ENCODE assay signal across 8 cellular contexts in the genomic region with DNA sequence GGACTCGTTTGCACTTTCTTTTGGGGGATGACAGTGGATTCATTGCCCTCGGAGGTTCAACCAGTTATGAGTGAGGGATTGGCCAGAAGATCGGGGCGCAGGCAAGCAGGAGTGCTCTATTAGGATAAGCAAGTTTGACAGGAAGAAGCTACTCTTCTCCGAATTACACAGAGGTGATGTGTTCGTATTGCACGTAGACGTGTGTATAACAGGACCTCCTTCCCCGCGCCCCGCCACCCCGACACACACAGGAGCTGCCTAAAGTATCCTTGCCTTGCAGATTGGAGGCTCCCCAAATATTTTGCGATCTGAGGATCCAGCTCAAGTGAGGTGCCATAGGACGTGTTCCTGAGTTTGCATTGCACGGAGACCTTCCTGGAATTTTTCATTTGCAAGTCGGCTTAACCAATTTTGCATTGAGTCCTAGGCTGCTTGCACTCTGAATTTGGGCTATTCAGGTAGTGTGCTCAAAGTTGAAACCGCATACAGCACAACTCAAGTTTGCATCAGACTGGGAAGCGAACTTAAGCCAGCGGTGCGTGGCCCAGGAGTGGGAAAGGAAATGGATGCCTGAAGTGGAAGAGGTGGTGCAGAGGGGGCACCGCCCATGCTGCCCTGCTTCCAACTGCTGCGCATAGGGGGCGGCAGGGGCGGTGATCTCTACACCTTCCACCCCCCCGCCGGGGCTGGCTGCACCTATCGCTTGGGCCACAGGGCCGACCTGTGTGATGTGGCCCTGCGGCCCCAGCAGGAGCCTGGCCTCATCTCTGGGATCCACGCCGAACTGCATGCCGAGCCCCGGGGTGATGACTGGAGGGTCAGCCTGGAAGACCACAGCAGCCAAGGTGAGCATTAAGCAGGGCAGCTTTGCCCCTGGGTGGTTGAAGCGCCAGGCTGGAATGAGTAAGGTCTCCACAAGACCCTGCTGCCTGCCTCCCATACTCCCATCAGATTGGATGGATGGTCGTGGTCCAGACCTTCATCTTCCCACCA. TPM values are rescaled to one million over a fixed set of nuclear protein-coding genes. Genes with fewer than 3 reads are reported as not detected.
A peak's percentile ranks its signal among the peaks of the same experiment; 100 is the strongest.
DNase-seq lines count a peak whose midpoint lies in the region; ATAC-seq lines count a peak whose summit lies in the region.

No MANE protein-coding gene starts in this region.

- no peaks in the 10 kb centered on the region for H3K9me3 Mint-ChIP-seq in central memory CD8-positive, alpha-beta T cell

- peak overlapping the region; percentile 66 to 70 for H3K9ac ChIP-seq in mucosa of rectum (ENCODE audit: low read depth in 1 of 2, low read length in 2 of 2)

- peaks cover 14% of the 10 kb centered on the region for H3K36me3 Mint-ChIP-seq in central memory CD8-positive, alpha-beta T cell (ENCODE audit: insufficient read depth)

- intact Hi-C loops in posterior vena cava (cut with DNase I), result no loop called here

- peak overlapping the region; percentile 83 for H3K27ac Mint-ChIP-seq in central memory CD8-positive, alpha-beta T cell (ENCODE audit: low read depth)

- H3K27me3 Mint-ChIP-seq in central memory CD8-positive, alpha-beta T cell, result no peaks in the 10 kb centered on the region

- no peaks in the 10 kb centered on the region for H3K9me3 ChIP-seq in mucosa of rectum (ENCODE audit: control insufficient read depth in 2 of 2, low read length in 2 of 2)

- peak overlapping the region in 1 of 2 donors; percentile 65 for H3K27ac ChIP-seq in mucosa of rectum (ENCODE audit: low read depth in 2 of 2, low read length in 2 of 2)

- peak overlapping the region; percentile 81 to 87 for H3K4me3 ChIP-seq in mucosa of rectum (ENCODE audit: low read length in 2 of 2)

- DNase-seq in COLO668 (lab: John Stamatoyannopoulos, UW; ENCODE audit: unreplicated experiment) (peak; percentile 40), RKO (ENCODE audit: low spot score) (peak; percentile 68), H4 (ENCODE audit: low spot score) (no peak), posterior vena cava (ENCODE audit: low spot score) (no peak), T1000 (lab: John Stamatoyannopoulos, UW) (no peak)
- no peak for DNase-seq in central memory CD8-positive, alpha-beta T cell (ENCODE audit: low spot score in 2 of 2)

- H3K4me1 Mint-ChIP-seq in central memory CD8-positive, alpha-beta T cell, result peaks cover 28% of the 10 kb centered on the region

- H3K27me3 ChIP-seq in mucosa of rectum (ENCODE audit: control insufficient read depth in 2 of 2, insufficient read depth in 2 of 2, low read length in 2 of 2), result no peaks in the 10 kb centered on the region

- peaks cover 7 to 8% of the 10 kb centered on the region in 2 donors for H3K36me3 ChIP-seq in mucosa of rectum (ENCODE audit: control insufficient read depth in 2 of 2, insufficient read depth in 2 of 2, low read length in 2 of 2)

- peak overlapping the region; percentile 82 for H3K4me3 Mint-ChIP-seq in central memory CD8-positive, alpha-beta T cell

- H3K4me1 ChIP-seq in mucosa of rectum (ENCODE audit: control insufficient read depth in 2 of 2, insufficient read depth in 2 of 2, low read length in 2 of 2), result peaks cover 14 to 18% of the 10 kb centered on the region in 2 donors

- peak; percentile 3 for ATAC-seq in GM21576 (IDR thresholded peaks at IDR 0.05; ENCODE audit: unreplicated experiment)
- peak; percentile 15 for ATAC-seq in central memory CD8-positive, alpha-beta T cell (replicated peaks; ENCODE audit: extremely low read depth, poor library complexity, severe bottlenecking)

RNA-seq across cellular contexts. Expression of a gene that starts 0.8 kb away (rescaled TPM):
- 14.7 and 18.8 TPM in 2 replicates for total RNA-seq in H4 (2014; rRNA removed; shearing (Covaris generic))
- total RNA-seq in posterior vena cava, result 1 to 10 TPM; 3.0 to 4.8 TPM

RNA-seq across cellular contexts. Expression of a gene that starts 1.6 kb away (rescaled TPM):
- total RNA-seq in H4 (2014; rRNA removed; shearing (Covaris generic)), result 12.6 and 12.7 TPM in 2 replicates
- total RNA-seq in posterior vena cava, result 10 to 100 TPM in 1 of 2 donors, 1 to 10 TPM in 1; 9.6 to 13.4 TPM

RNA-seq across cellular contexts. Expression of a gene that starts 11.3 kb away (rescaled TPM):
- not detected in 2 replicates for total RNA-seq in H4 (2014; rRNA removed; shearing (Covaris generic))
- not detected for total RNA-seq in posterior vena cava

RNA-seq across cellular contexts. Expression of a gene that starts 20.3 kb away (rescaled TPM):
- not detected in 2 replicates for total RNA-seq in H4 (2014; rRNA removed; shearing (Covaris generic))
- total RNA-seq in posterior vena cava, result not detected

RNA-seq across cellular contexts. Expression of a gene that starts 38.9 kb away (rescaled TPM):
- not detected in 2 replicates for total RNA-seq in H4 (2014; rRNA removed; shearing (Covaris generic))
- not detected for total RNA-seq in posterior vena cava

Comparison
In these comparisons a context has a peak if more than half of its experiments do, and no peak if none do; other contexts are left out.
1. DNase-seq: peak in COLO668 (single experiment) and RKO (single experiment); none in central memory CD8-positive, alpha-beta T cell (0 of 2), H4 (single experiment), posterior vena cava (single experiment) and T1000 (single experiment).